Comparison of ENCODE assay signal across 8 cellular contexts in genomic region chr11:72222106-72222891, GRCh38. TPM values are rescaled to one million over a fixed set of nuclear protein-coding genes. Genes with fewer than 3 reads are reported as not detected.
A peak's percentile ranks its signal among the peaks of the same experiment; 100 is the strongest.
DNase-seq lines count a peak whose midpoint lies in the region; ATAC-seq and TF ChIP-seq lines count a peak whose summit lies in the region.

No MANE protein-coding gene starts in this region.

- no peaks in the 10 kb centered on the region for H3K9me3 ChIP-seq in SK-N-SH
- H3K9me3 ChIP-seq in suprapubic skin, result no peaks in the 10 kb centered on the region

- peak overlapping the region; percentile 98; the same call in 1 of the 2 replicates for H3K9ac ChIP-seq in SK-N-SH

- intact Hi-C loops in activated T-helper 1 cell treated with anti-CD3 and anti-CD28 coated beads, Interleukin-12 subunit alpha, Interleukin-12 subunit beta, Interleukin-2, Interleukin-4 antibody, amounts not matched to agents 30 ng/mL and 10 ng/mL and 1 ng/mL, durations not matched to agents 14 hours and 24 hours and 36 hours (cut with micrococcal nuclease), result loop anchor here (2.0 to 10.0 kb wide), 5 partner anchors 17 to 1153 kb away; partner anchors contain the start of genes RELT and STARD10

- CTCF ChIA-PET in SK-N-SH (lab: Yijun Ruan, JAX), result interaction anchor here (0.9 to 9.1 kb wide), 13 partner anchors 10 to 244 kb away, joined by 3 to 73 read pairs (median 4); partner anchors contain the start of gene CLPB

- H2AFZ ChIP-seq in SK-N-SH (ENCODE audit: low read depth), result peak overlapping the region; percentile 85

- 82% methylated on average over 5 of the region's 6 CpGs for WGBS in SK-N-SH (ENCODE audit: low lambda C conversion rate)
- 56% methylated on average over 5 of the region's 6 CpGs for WGBS in suprapubic skin

- no peak for TF ChIP-seq POLR2A in suprapubic skin (IDR thresholded peaks at IDR 0.05)

- H3K36me3 ChIP-seq in SK-N-SH (replicated peaks in 1 of 2; ENCODE audit: control insufficient read depth in 1 of 2, insufficient read depth in 2 of 2, low read length in 1 of 2) (peaks cover 9 to 13% of the 10 kb centered on the region in 2 experiments), suprapubic skin (no peaks in the 10 kb centered on the region)

- no peak for TF ChIP-seq EP300 in SK-N-SH (IDR thresholded peaks at IDR 0.05; ENCODE audit: borderline replicate concordance in 1 of 2, low read depth in 1 of 2, low read length in 1 of 2)
- no peak for TF ChIP-seq EP300 in suprapubic skin (IDR thresholded peaks at IDR 0.05)

- peak overlapping the region; percentile 83 for H3K27ac Mint-ChIP-seq in activated T-helper 1 cell treated with anti-CD3 and anti-CD28 coated beads, Interleukin-12 subunit alpha, Interleukin-12 subunit beta, Interleukin-2, Interleukin-4 antibody, amounts not matched to agents 30 ng/mL and 10 ng/mL and 1 ng/mL, durations not matched to agents 14 hours and 24 hours and 36 hours
- peak overlapping the region; percentile 78 to 92 (median 86) for H3K27ac Mint-ChIP-seq in immature natural killer cell

- ATAC-seq in SK-N-SH treated with all-trans-retinoic acid at 6 μM for 48 hours (no peak), HG02763 (IDR thresholded peaks at IDR 0.05; ENCODE audit: unreplicated experiment) (no peak), HG03565 (IDR thresholded peaks at IDR 0.05; ENCODE audit: unreplicated experiment) (no peak)

- H3K4me3 Mint-ChIP-seq in activated T-helper 1 cell treated with anti-CD3 and anti-CD28 coated beads, Interleukin-12 subunit alpha, Interleukin-12 subunit beta, Interleukin-2, Interleukin-4 antibody, amounts not matched to agents 30 ng/mL and 10 ng/mL and 1 ng/mL, durations not matched to agents 14 hours and 24 hours and 36 hours, result peak overlapping the region; percentile 85
- H3K4me3 Mint-ChIP-seq in immature natural killer cell, result peak overlapping the region; percentile 86 to 96 (median 88)

- H3K4me2 ChIP-seq in SK-N-SH, result peak overlapping the region; percentile 100

- H3K9me3 Mint-ChIP-seq in activated T-helper 1 cell treated with anti-CD3 and anti-CD28 coated beads, Interleukin-12 subunit alpha, Interleukin-12 subunit beta, Interleukin-2, Interleukin-4 antibody, amounts not matched to agents 30 ng/mL and 10 ng/mL and 1 ng/mL, durations not matched to agents 14 hours and 24 hours and 36 hours, result no peaks in the 10 kb centered on the region
- H3K9me3 Mint-ChIP-seq in immature natural killer cell, result no peaks in the 10 kb centered on the region

- peak overlapping the region; percentile 96 to 100 for H3K4me3 ChIP-seq in SK-N-SH (ENCODE audit: low read depth in 2 of 2, low read length in 1 of 2)
- peak overlapping the region; percentile 77 for H3K4me3 ChIP-seq in suprapubic skin

- H3K79me2 ChIP-seq in SK-N-SH (ENCODE audit: insufficient read depth), result peaks cover 35% of the 10 kb centered on the region

- H3K36me3 Mint-ChIP-seq in activated T-helper 1 cell treated with anti-CD3 and anti-CD28 coated beads, Interleukin-12 subunit alpha, Interleukin-12 subunit beta, Interleukin-2, Interleukin-4 antibody, amounts not matched to agents 30 ng/mL and 10 ng/mL and 1 ng/mL, durations not matched to agents 14 hours and 24 hours and 36 hours (ENCODE audit: low read depth), result no peaks in the 10 kb centered on the region
- no peaks in the 10 kb centered on the region for H3K36me3 Mint-ChIP-seq in immature natural killer cell

- peak overlapping the region; percentile 90 to 91; a peak in 3 of 4 replicates for H3K27ac ChIP-seq in SK-N-SH (ENCODE audit: low read depth in 2 of 2, low read length in 1 of 2)
- H3K27ac ChIP-seq in suprapubic skin, result peak overlapping the region; percentile 93

- H3K4me1 Mint-ChIP-seq in activated T-helper 1 cell treated with anti-CD3 and anti-CD28 coated beads, Interleukin-12 subunit alpha, Interleukin-12 subunit beta, Interleukin-2, Interleukin-4 antibody, amounts not matched to agents 30 ng/mL and 10 ng/mL and 1 ng/mL, durations not matched to agents 14 hours and 24 hours and 36 hours (ENCODE audit: low read depth), result peaks cover 26% of the 10 kb centered on the region
- H3K4me1 Mint-ChIP-seq in immature natural killer cell, result peaks cover 45 to 58% of the 10 kb centered on the region in 2 donors

- H4K20me1 ChIP-seq in SK-N-SH (ENCODE audit: insufficient read depth), result peaks cover 23% of the 10 kb centered on the region

- H3K27me3 Mint-ChIP-seq in activated T-helper 1 cell treated with anti-CD3 and anti-CD28 coated beads, Interleukin-12 subunit alpha, Interleukin-12 subunit beta, Interleukin-2, Interleukin-4 antibody, amounts not matched to agents 30 ng/mL and 10 ng/mL and 1 ng/mL, durations not matched to agents 14 hours and 24 hours and 36 hours (ENCODE audit: insufficient read depth), result peaks cover 8% of the 10 kb centered on the region
- peaks cover 8 to 14% (median 9%) of the 10 kb centered on the region in 3 donors for H3K27me3 Mint-ChIP-seq in immature natural killer cell (ENCODE audit: low read depth in 3 of 3)

- no peak for DNase-seq in SK-N-SH
- DNase-seq in activated T-helper 1 cell treated with anti-CD3 and anti-CD28 coated beads, Interleukin-12 subunit alpha, Interleukin-12 subunit beta, Interleukin-2, Interleukin-4 antibody, amounts not matched to agents 30 ng/mL and 10 ng/mL and 1 ng/mL, durations not matched to agents 14 hours and 24 hours and 36 hours (ENCODE audit: low spot score), result no peak
- DNase-seq in immature natural killer cell, result no peak
- DNase-seq in suprapubic skin (ENCODE audit: low spot score in 2 of 2), result no peak
- DNase-seq in iPS-NIHi7 (ENCODE audit: extremely low spot score), result no peak

- peaks cover 5 to 24% of the 10 kb centered on the region in 2 experiments; a peak in 3 of 4 replicates for H3K4me1 ChIP-seq in SK-N-SH (ENCODE audit: control insufficient read depth in 1 of 2, insufficient read depth in 2 of 2, low read depth in 1 of 2, low read length in 1 of 2)
- peaks cover 41% of the 10 kb centered on the region for H3K4me1 ChIP-seq in suprapubic skin

- TF ChIP-seq CTCF in SK-N-SH (IDR thresholded peaks at IDR 0.05) (no peak), suprapubic skin (IDR thresholded peaks at IDR 0.05) (no peak)

- POLR2A ChIA-PET in SK-N-SH (lab: Yijun Ruan, JAX), result interaction anchor here (1.2 to 8.7 kb wide), 7 partner anchors 10 to 209 kb away, joined by 5 to 131 read pairs (median 8); partner anchors contain the start of gene PHOX2A

- no peak for TF ChIP-seq RAD21 in SK-N-SH (IDR thresholded peaks at IDR 0.05; ENCODE audit: low read length)

- no peaks in the 10 kb centered on the region for H3K27me3 ChIP-seq in SK-N-SH (ENCODE audit: insufficient read depth)
- no peaks in the 10 kb centered on the region for H3K27me3 ChIP-seq in suprapubic skin

- H3F3A ChIP-seq in SK-N-SH (replicated peaks; ENCODE audit: insufficient read depth), result no peaks in the 10 kb centered on the region

- H3K9me2 ChIP-seq in SK-N-SH, result no peaks in the 10 kb centered on the region

TF ChIP-seq in SK-N-SH, 30 proteins besides CTCF, POLR2A, EP300 and RAD21 (continues in another document):
- no peak for TF ChIP-seq TEAD4 (IDR thresholded peaks at IDR 0.05; ENCODE audit: borderline replicate concordance, insufficient read depth)
- TF ChIP-seq RCOR1 (IDR thresholded peaks at IDR 0.05; ENCODE audit: low read length), result no peak
- no peak for TF ChIP-seq NFIC (IDR thresholded peaks at IDR 0.05; ENCODE audit: borderline replicate concordance)
- TF ChIP-seq FOSL2 (IDR thresholded peaks at IDR 0.05; ENCODE audit: borderline replicate concordance, low read depth), result no peak
- no peak for TF ChIP-seq FOXM1 (IDR thresholded peaks at IDR 0.05; ENCODE audit: low read depth)

RNA-seq across cellular contexts. Expression of gene INPPL1, which starts 2.3 kb away (rescaled TPM):
- 123 and 138 TPM in 2 replicates for polyA plus RNA-seq in SK-N-SH (2012; rRNA removed)
- polyA plus RNA-seq in SK-N-SH (2012; cell fraction: cytosol; rRNA removed), result 26.6 and 41.4 TPM in 2 replicates
- polyA plus RNA-seq in SK-N-SH (2012; cell fraction: nucleus; rRNA removed), result 712 and 808 TPM in 2 replicates
- total RNA-seq in activated T-helper 1 cell treated with anti-CD3 and anti-CD28 coated beads, Interleukin-12 subunit alpha, Interleukin-12 subunit beta, Interleukin-2, Interleukin-4 antibody, amounts not matched to agents 30 ng/mL and 10 ng/mL and 1 ng/mL, durations not matched to agents 14 hours and 24 hours and 36 hours, result 139 and 140 TPM in 2 replicates
- 10 to 100 TPM in 1 of 3 donors, 1 to 10 TPM in 2; 3.5 to 13.8 (median 5.8) TPM for polyA plus RNA-seq in immature natural killer cell
- total RNA-seq in suprapubic skin, result 100 to 1,000 TPM in 1 of 4 donors, 10 to 100 TPM in 3; 31.0 to 102 (median 63.1) TPM

RNA-seq across cellular contexts. Expression of gene FOLR2, which starts 5.7 kb away (rescaled TPM):
- polyA plus RNA-seq in SK-N-SH (2012; rRNA removed) (not detected in 2 replicates), immature natural killer cell (1 to 10 TPM in 1 of 3 donors, not detected in 2; 1.2 TPM)
- not detected in 2 replicates for polyA plus RNA-seq in SK-N-SH (2012; cell fraction: cytosol; rRNA removed)
- not detected in 2 replicates for polyA plus RNA-seq in SK-N-SH (2012; cell fraction: nucleus; rRNA removed)
- total RNA-seq in activated T-helper 1 cell treated with anti-CD3 and anti-CD28 coated beads, Interleukin-12 subunit alpha, Interleukin-12 subunit beta, Interleukin-2, Interleukin-4 antibody, amounts not matched to agents 30 ng/mL and 10 ng/mL and 1 ng/mL, durations not matched to agents 14 hours and 24 hours and 36 hours, result not detected in 2 replicates
- 10 to 100 TPM in 1 of 4 donors, 1 to 10 TPM in 3; 3.1 to 10.1 (median 5.1) TPM for total RNA-seq in suprapubic skin

RNA-seq across cellular contexts. Expression of gene PHOX2A, which starts 21.7 kb away (rescaled TPM):
- polyA plus RNA-seq in SK-N-SH (2012; rRNA removed) (65.0 and 75.6 TPM in 2 replicates), immature natural killer cell (not detected)
- 38.6 and 72.8 TPM in 2 replicates for polyA plus RNA-seq in SK-N-SH (2012; cell fraction: cytosol; rRNA removed)
- 47.3 and 62.5 TPM in 2 replicates for polyA plus RNA-seq in SK-N-SH (2012; cell fraction: nucleus; rRNA removed)
- total RNA-seq in activated T-helper 1 cell treated with anti-CD3 and anti-CD28 coated beads, Interleukin-12 subunit alpha, Interleukin-12 subunit beta, Interleukin-2, Interleukin-4 antibody, amounts not matched to agents 30 ng/mL and 10 ng/mL and 1 ng/mL, durations not matched to agents 14 hours and 24 hours and 36 hours, result not detected in 2 replicates
- not detected for total RNA-seq in suprapubic skin

RNA-seq across cellular contexts. Expression of gene FOLR1, which starts 30.4 kb away (rescaled TPM):
- 0.26 TPM in 1 of 2 replicates, not detected in the other for polyA plus RNA-seq in SK-N-SH (2012; rRNA removed)
- 0.08 and 0.14 TPM in 2 replicates for polyA plus RNA-seq in SK-N-SH (2012; cell fraction: cytosol; rRNA removed)
- 0.05 and 0.15 TPM in 2 replicates for polyA plus RNA-seq in SK-N-SH (2012; cell fraction: nucleus; rRNA removed)
- total RNA-seq in activated T-helper 1 cell treated with anti-CD3 and anti-CD28 coated beads, Interleukin-12 subunit alpha, Interleukin-12 subunit beta, Interleukin-2, Interleukin-4 antibody, amounts not matched to agents 30 ng/mL and 10 ng/mL and 1 ng/mL, durations not matched to agents 14 hours and 24 hours and 36 hours, result not detected in 2 replicates
- not detected for polyA plus RNA-seq in immature natural killer cell
- total RNA-seq in suprapubic skin, result 1 to 10 TPM in 3 of 4 donors, not detected in 1; 1.5 to 4.3 (median 4.3) TPM
